Comparison of ENCODE assay signal across 1 cellular context in genomic region chr11:20090654-20091374, GRCh38.
TF ChIP-seq lines count a peak whose summit lies in the region.

No MANE protein-coding gene starts in this region.

TF ChIP-seq in WTC11, 78 proteins besides CTCF, POLR2A, EP300 and RAD21 (continued from another document):
- no peak for TF ChIP-seq AFF4 (CRISPR knock-in tag; IDR thresholded peaks at IDR 0.05; ENCODE audit: borderline replicate concordance)
